Comparison of ENCODE assay signal across 1 cellular context in the genomic region with DNA sequence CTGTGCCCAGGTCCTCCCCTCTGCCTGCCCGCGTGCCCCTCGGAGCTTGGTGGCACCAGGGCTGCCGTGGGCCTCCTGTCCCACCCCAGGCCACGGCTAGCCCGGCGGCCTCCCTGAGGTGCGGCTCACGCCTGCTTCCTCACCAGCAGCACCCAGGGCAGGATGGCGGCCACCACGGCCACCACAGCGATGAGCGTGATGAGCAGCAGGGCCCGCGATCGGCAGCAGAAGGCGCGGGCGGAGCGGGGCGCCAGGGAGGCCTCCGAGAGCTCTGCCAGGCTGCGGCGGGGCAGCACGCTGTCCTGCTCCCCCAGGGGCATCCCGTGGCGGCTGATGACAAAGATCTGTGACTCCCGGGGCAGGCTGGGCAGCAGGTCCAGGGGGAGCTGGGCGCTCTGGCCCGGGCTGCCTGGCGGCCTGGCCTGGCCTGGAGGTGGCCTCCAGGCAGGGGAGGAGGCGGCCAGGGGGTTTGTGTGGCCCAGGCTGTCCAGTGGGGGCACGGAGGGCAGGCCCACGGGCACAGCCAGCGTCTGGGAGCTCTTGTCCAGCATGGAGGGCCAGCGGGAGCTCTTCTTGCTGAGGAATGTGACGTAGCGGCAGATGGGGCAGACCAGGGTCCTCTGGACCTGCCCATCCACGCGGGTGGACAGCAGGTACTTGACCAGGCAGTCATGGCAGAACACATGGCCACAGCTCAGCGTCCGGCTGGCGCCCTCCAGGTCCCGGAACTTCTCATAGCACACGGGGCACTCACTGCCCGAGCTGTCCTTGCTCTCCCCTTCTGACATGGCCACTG.
TF ChIP-seq lines count a peak whose summit lies in the region.

No MANE protein-coding gene starts in this region.

TF ChIP-seq in GM12891, 5 proteins besides CTCF, POLR2A, EP300 and RAD21:
- no peak for TF ChIP-seq TAF1 (IDR thresholded peaks at IDR 0.05; ENCODE audit: low read depth, low read length)
- TF ChIP-seq SPI1 (IDR thresholded peaks at IDR 0.05; ENCODE audit: low read depth, low read length), result no peak
- TF ChIP-seq PAX5 (IDR thresholded peaks at IDR 0.05; ENCODE audit: insufficient read depth, low read length, severe bottlenecking), result no peak
- TF ChIP-seq POU2F2 (IDR thresholded peaks at IDR 0.05; ENCODE audit: low read depth, low read length), result no peak
- TF ChIP-seq POLR2AphosphoS5 (IDR thresholded peaks at IDR 0.05; ENCODE audit: low read depth, low read length), result no peak
